ENCODE assay signal across 15 cellular contexts in the genomic region with DNA sequence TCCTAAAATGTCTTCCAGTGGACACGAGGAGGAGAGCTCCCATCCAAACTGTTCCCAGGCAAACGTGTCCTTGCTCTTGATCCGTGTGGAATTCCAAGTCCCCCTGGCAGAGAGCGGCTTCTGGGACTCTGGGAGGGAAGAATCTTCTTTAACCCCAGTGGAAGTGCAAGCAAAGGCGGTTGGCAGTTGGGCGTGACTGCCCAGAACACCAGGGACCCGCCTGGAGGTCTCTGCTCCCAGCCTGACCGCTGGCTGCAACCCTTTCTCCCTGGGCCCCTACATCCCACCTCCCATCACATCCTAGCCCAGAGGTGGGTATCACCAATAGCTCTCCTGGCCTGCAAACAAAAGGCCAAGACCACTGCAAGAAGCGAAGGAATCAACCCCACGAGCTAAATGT. TPM values are rescaled to one million over a fixed set of nuclear protein-coding genes. Genes with fewer than 3 reads are reported as not detected.
DNase-seq lines count a peak whose midpoint lies in the region.
"Had no signal": no experiment of that assay in that cellular context is flagged by ENCODE, and none has a peak within 500 bp of the region (broad histone marks: within the 10 kb centered on the region; RNA-seq: fewer than 3 reads in every experiment).

No MANE protein-coding gene starts in this region.

- H2BK12ac ChIP-seq in neuronal stem cell (ENCODE audit: low read length): no peak overlapping the region

- no peak overlapping the region for H2BK15ac ChIP-seq in neuronal stem cell (ENCODE audit: low read length)

- WGBS in neuronal stem cell (ENCODE audit: extremely low coverage in 2 of 2, insufficient read length in 2 of 2, insufficient replicate concordance in 1 of 2), 2 donors: no CpG with 5 or more reads among the region's 10 CpGs

- H2BK120ac ChIP-seq in neuronal stem cell (ENCODE audit: low read depth, low read length): no peak overlapping the region

- H2BK5ac ChIP-seq in neuronal stem cell (ENCODE audit: low read length): no peak overlapping the region

- no peak overlapping the region for H3K4ac ChIP-seq in neuronal stem cell (ENCODE audit: low read length)

- no peaks in the 10 kb centered on the region for H3K9me3 ChIP-seq in neuronal stem cell (replicated peaks in 1 of 2; ENCODE audit: control insufficient read depth in 2 of 2, insufficient read depth in 1 of 2, low read depth in 1 of 2, low read length in 2 of 2)
- H3K9me3 ChIP-seq: right lobe of liver had no signal

- H3K36me3 ChIP-seq in neuronal stem cell (replicated peaks in 1 of 2; ENCODE audit: control insufficient read depth in 2 of 2, insufficient read depth in 2 of 2, low read length in 2 of 2): no peaks in the 10 kb centered on the region
- H3K36me3 ChIP-seq: brain microvascular endothelial cell, right lobe of liver had no signal

- H3K4me2 ChIP-seq in neuronal stem cell (ENCODE audit: insufficient read depth, low read length, poor library complexity, severe bottlenecking): no peak overlapping the region

- H2AFZ ChIP-seq in neuronal stem cell (ENCODE audit: low read length): no peak overlapping the region

- H3K14ac ChIP-seq in neuronal stem cell (ENCODE audit: low read length): no peak overlapping the region

- peaks cover 0 to 42% (median 0%) of the 10 kb centered on the region in 3 experiments for H3K27me3 ChIP-seq in neuronal stem cell (ENCODE audit: control insufficient read depth in 3 of 3, insufficient read depth in 3 of 3, low read depth in 1 of 3, low read length in 3 of 3)
- H3K27me3 ChIP-seq: brain microvascular endothelial cell, right lobe of liver had no signal

- no peak overlapping the region for H3K4me3 ChIP-seq in neuronal stem cell (ENCODE audit: low read length in 2 of 2)
- H3K4me3 ChIP-seq: right lobe of liver had no signal

- H4K8ac ChIP-seq in neuronal stem cell (ENCODE audit: low read depth, low read length): no peak overlapping the region

- peak; percentile 51 for DNase-seq in COR-L47 (lab: John Stamatoyannopoulos, UW)
- DNase-seq in DMS79 treated with DMSO at 0.1 percent for 48 hours (lab: John Stamatoyannopoulos, UW): peak; percentile 82
- no peak for DNase-seq in neuronal stem cell (ENCODE audit: low spot score)
- no peak for DNase-seq in activated naive CD4-positive, alpha-beta T cell treated with anti-CD3 and anti-CD28 coated beads, Interleukin-2, amount 50 U/mL, for 16 hours
- DNase-seq in NCI-H1930 (lab: John Stamatoyannopoulos, UW): no peak
- DNase-seq in ACHN: no peak
- DNase-seq: activated CD4-positive, CD25-positive, alpha-beta regulatory T cell treated with anti-CD3 and anti-CD28 coated beads, Interleukin-2, amount 50 U/mL, for 72 hours; activated naive CD8-positive, alpha-beta T cell treated with anti-CD3 and anti-CD28 coated beads, Interleukin-2, amount 50 U/mL, for 24 hours; brain microvascular endothelial cell; erythroblast; NCI-H748 treated with DMSO at 0.1 percent for 48 hours; stimulated activated naive CD8-positive, alpha-beta T cell treated with anti-CD3 and anti-CD28 coated beads, Interleukin-15, Interleukin-2, amounts not matched to agents 100 U/mL and 50 U/mL, for 24 hours; T1000 had no signal

- H3K27ac ChIP-seq in cingulate gyrus (ENCODE audit: low read depth, low read length): peak overlapping the region; percentile 1
- H3K27ac ChIP-seq in neuronal stem cell (replicated peaks; ENCODE audit: low read length): no peak overlapping the region
- H3K27ac ChIP-seq: brain microvascular endothelial cell, right lobe of liver had no signal

- peak overlapping the region; percentile 44 for H3K18ac ChIP-seq in neuronal stem cell (ENCODE audit: low read length)

- peaks cover 9 to 15% of the 10 kb centered on the region in 2 donors for H3K4me1 ChIP-seq in neuronal stem cell (ENCODE audit: control insufficient read depth in 2 of 2, insufficient read depth in 1 of 2, low read depth in 1 of 2, low read length in 2 of 2)

- H2AK5ac ChIP-seq in neuronal stem cell (ENCODE audit: low read depth, low read length): no peak overlapping the region

- H3K79me1 ChIP-seq in neuronal stem cell (ENCODE audit: low read depth, low read length): peaks cover 2% of the 10 kb centered on the region

- H3K9ac ChIP-seq in neuronal stem cell (ENCODE audit: low read depth, low read length, poor library complexity): no peak overlapping the region

- H3K23ac ChIP-seq in neuronal stem cell (ENCODE audit: low read depth, low read length, poor library complexity): no peak overlapping the region

- in situ Hi-C loops in ACHN (cut with HindIII; ENCODE audit: low pct_ligation_motif_present, low pct_unique_long_range_greater_than_20kb, low sequenced_read_pairs): no loop called here

- H4K91ac ChIP-seq in neuronal stem cell (ENCODE audit: low read depth, low read length, poor library complexity): no peak overlapping the region

RNA-seq across cellular contexts. Expression of a gene that starts 17.8 kb away (rescaled TPM):
- polyA plus RNA-seq in neuronal stem cell (2013, experiment 1 of 2): 12.5 TPM
- polyA plus RNA-seq in neuronal stem cell (2013, experiment 2 of 2): 13.3 TPM

Comparison
In these comparisons a context has a peak if more than half of its experiments do, and no peak if none do; other contexts are left out.
1. DNase-seq: peak in COR-L47 (single experiment) and DMS79 treated with DMSO at 0.1 percent for 48 hours (single experiment); none in neuronal stem cell (single experiment), activated naive CD4-positive, alpha-beta T cell treated with anti-CD3 and anti-CD28 coated beads, Interleukin-2, amount 50 U/mL, for 16 hours (single experiment), NCI-H1930 (0 of 2) and ACHN (single experiment).